ENCODE assay signal across 21 cellular contexts in genomic region chr17:38343608-38343980, GRCh38. TPM values are rescaled to one million over a fixed set of nuclear protein-coding genes. Genes with fewer than 3 reads are reported as not detected.
"Had no signal": no experiment of that assay in that cellular context is flagged by ENCODE, and none has a peak within 500 bp of the region (broad histone marks: within the 10 kb centered on the region; RNA-seq: fewer than 3 reads in every experiment).

GPR179 (minus strand) TSS chr17:38343956; CDS start chr17:38343789, 167 bp downstream.

- H3K36me3 ChIP-seq: adrenal gland, breast epithelium, MG63, SJSA1 had no signal

- H3K4me3 Mint-ChIP-seq: activated CD8-positive, alpha-beta T cell treated with anti-CD3 and anti-CD28 coated beads for 36 hours; activated naive CD8-positive, alpha-beta T cell treated with anti-CD3 and anti-CD28 coated beads, Interleukin-2, amount 10 ng/mL, durations not matched to agents 7 days and 5 days had no signal

- H3K27me3 ChIP-seq: adrenal gland, MG63, SJSA1 had no signal

- H3K27ac Mint-ChIP-seq: activated CD8-positive, alpha-beta T cell treated with anti-CD3 and anti-CD28 coated beads for 36 hours; activated naive CD8-positive, alpha-beta T cell treated with anti-CD3 and anti-CD28 coated beads, Interleukin-2, amount 10 ng/mL, durations not matched to agents 7 days and 5 days had no signal

- H3K4me3 ChIP-seq: adrenal gland, breast epithelium, MG63, SJSA1 had no signal

- H3K9me3 ChIP-seq: adrenal gland, breast epithelium, MG63, SJSA1 had no signal

- H3K4me1 Mint-ChIP-seq: activated naive CD8-positive, alpha-beta T cell treated with anti-CD3 and anti-CD28 coated beads, Interleukin-2, amount 10 ng/mL, durations not matched to agents 7 days and 5 days had no signal

- ATAC-seq: activated CD4-positive, CD25-positive, alpha-beta regulatory T cell treated with anti-CD3 and anti-CD28 coated beads, Interleukin-2, amount 50 U/mL, for 24 hours; activated CD8-positive, alpha-beta T cell treated with anti-CD3 and anti-CD28 coated beads for 36 hours; SK-N-SH treated with all-trans-retinoic acid at 6 μM for 48 hours had no signal

- DNase-seq: activated CD4-positive, alpha-beta T cell treated with anti-CD3 and anti-CD28 coated beads for 4 hours; activated CD8-positive, alpha-beta memory T cell treated with anti-CD3 and anti-CD28 coated beads, Interleukin-2, amount 50 U/mL, for 4 hours; activated CD8-positive, alpha-beta T cell treated with anti-CD3 and anti-CD28 coated beads for 36 hours; activated naive CD4-positive, alpha-beta T cell treated with anti-CD3 and anti-CD28 coated beads, Interleukin-2, amount 50 U/mL, for 16 hours; activated naive CD8-positive, alpha-beta T cell treated with anti-CD3 and anti-CD28 coated beads, Interleukin-2, amount 10 ng/mL, durations not matched to agents 7 days and 5 days; adrenal gland; MG63; MV-4-11; NCI-H1436; NCI-H187 treated with DMSO at 0.1 percent for 48 hours; NCI-H2081 treated with DMSO at 0.1 percent for 48 hours; NCI-H446 treated with DMSO at 0.1 percent for 48 hours; NCI-H526; NCI-H774; SHP77; SW 1271 had no signal

- H3K27me3 Mint-ChIP-seq: activated CD8-positive, alpha-beta T cell treated with anti-CD3 and anti-CD28 coated beads for 36 hours had no signal

- H3K27ac ChIP-seq: adrenal gland, breast epithelium, SJSA1 had no signal

- H3K9me3 Mint-ChIP-seq: activated CD8-positive, alpha-beta T cell treated with anti-CD3 and anti-CD28 coated beads for 36 hours; activated naive CD8-positive, alpha-beta T cell treated with anti-CD3 and anti-CD28 coated beads, Interleukin-2, amount 10 ng/mL, durations not matched to agents 7 days and 5 days had no signal

- H3K36me3 Mint-ChIP-seq: activated naive CD8-positive, alpha-beta T cell treated with anti-CD3 and anti-CD28 coated beads, Interleukin-2, amount 10 ng/mL, durations not matched to agents 7 days and 5 days had no signal

- H3K4me1 ChIP-seq: adrenal gland, SJSA1 had no signal

RNA-seq across cellular contexts. Expression of gene GPR179, which starts in this region (rescaled TPM):
- total RNA-seq: T-helper 1 cell treated with Interleukin-12 subunit alpha and Interleukin-12 subunit beta and Interleukin-4 antibody, amounts not matched to agents 30 ng/mL and 1 ng/mL, for 36 hours had no signal
